ENCODE assay signal across 11 cellular contexts in genomic region chr12:111442301-111443045, GRCh38. TPM values are rescaled to one million over a fixed set of nuclear protein-coding genes. Genes with fewer than 3 reads are reported as not detected.
DNase-seq lines count a peak whose midpoint lies in the region; ATAC-seq, FAIRE-seq and TF ChIP-seq lines count a peak whose summit lies in the region.
"Had no signal": no experiment of that assay in that cellular context is flagged by ENCODE, and none has a peak within 500 bp of the region (broad histone marks: within the 10 kb centered on the region; RNA-seq: fewer than 3 reads in every experiment).

No MANE protein-coding gene starts in this region.

- DNase-seq in GM12891 (ENCODE audit: insufficient read length, low spot score): no peak
- no peak for DNase-seq in RWPE2 (ENCODE audit: low spot score)
- DNase-seq in esophagus squamous epithelium (lab: John Stamatoyannopoulos, UW): no peak
- DNase-seq in posterior vena cava (ENCODE audit: low spot score): peak; percentile 74
- DNase-seq in NCI-H1417 (lab: John Stamatoyannopoulos, UW): no peak
- DNase-seq in stimulated activated CD4-positive, alpha-beta T cell treated with anti-CD3 and anti-CD28 coated beads, Interleukin-12 subunit alpha, Interleukin-12 subunit beta, amount 100 ng/mL, for 4 hours: no peak
- no peak for DNase-seq in AG20443 (ENCODE audit: low spot score)
- DNase-seq: foreskin melanocyte, MG63 had no signal

- 44 to 73% methylated on average over 2 to 3 of the region's 10 CpGs for WGBS in esophagus squamous epithelium, 2 donors

- TF ChIP-seq CTCF in RWPE2 (IDR thresholded peaks at IDR 0.05; ENCODE audit: poor library complexity, severe bottlenecking) (no peak), esophagus squamous epithelium (IDR thresholded peaks at IDR 0.05) (no peak)

- no peaks in the 10 kb centered on the region for H3K27me3 ChIP-seq in RWPE2 (ENCODE audit: insufficient read depth, poor library complexity, severe bottlenecking)
- no peaks in the 10 kb centered on the region for H3K27me3 ChIP-seq in esophagus squamous epithelium
- H3K27me3 ChIP-seq: MG63 had no signal

- H3K4me1 ChIP-seq in RWPE2 (ENCODE audit: insufficient read depth, poor library complexity, severe bottlenecking): peaks cover 38% of the 10 kb centered on the region
- H3K4me1 ChIP-seq in esophagus squamous epithelium: peaks cover 17 to 96% (median 66%) of the 10 kb centered on the region in 3 donors

- 0 out of 2 replicates have a peak, but pooled peaks have one; percentile 11 for TF ChIP-seq POLR2A in GM12891 (IDR thresholded peaks at IDR 0.05; ENCODE audit: low read depth, low read length)
- TF ChIP-seq POLR2A in esophagus squamous epithelium (IDR thresholded peaks at IDR 0.05): no peak

- H3K4me3 ChIP-seq in RWPE2 (ENCODE audit: severe bottlenecking) (no peak overlapping the region), esophagus squamous epithelium (no peak overlapping the region)
- H3K4me3 ChIP-seq: MG63 had no signal

- H3K27ac ChIP-seq in RWPE2 (ENCODE audit: poor library complexity, severe bottlenecking) (peak overlapping the region; percentile 53), esophagus squamous epithelium (peak overlapping the region in 3 of 4 donors; percentile 42 to 70 (median 58))

- FAIRE-seq in GM12891 (lab: Jason Lieb, UNC): peak; percentile 64
- FAIRE-seq: TTC549 had no signal

- intact Hi-C loops in esophagus squamous epithelium (cut with DNase I): no loop called here
- intact Hi-C loops in posterior vena cava (cut with DNase I): no loop called here

- ATAC-seq in RWPE2 (ENCODE audit: low read depth) (no peak), HG03460 (IDR thresholded peaks at IDR 0.05; ENCODE audit: unreplicated experiment) (no peak)

- H3K9me3 ChIP-seq in RWPE2 (ENCODE audit: severe bottlenecking) (no peaks in the 10 kb centered on the region), esophagus squamous epithelium (no peaks in the 10 kb centered on the region)
- H3K9me3 ChIP-seq: MG63 had no signal

- H3K36me3 ChIP-seq in RWPE2 (ENCODE audit: low read depth) (peaks cover 10% of the 10 kb centered on the region; the same call in 1 of the 2 replicates), esophagus squamous epithelium (peaks cover 0 to 56% (median 0%) of the 10 kb centered on the region in 3 donors)

TF ChIP-seq in GM12891, 5 proteins besides CTCF, POLR2A, EP300 and RAD21:
- TF ChIP-seq SPI1 (IDR thresholded peaks at IDR 0.05; ENCODE audit: low read depth, low read length) (no peak), POLR2AphosphoS5 (IDR thresholded peaks at IDR 0.05; ENCODE audit: low read depth, low read length) (no peak; the same call in none of the 2 replicates), PAX5 (IDR thresholded peaks at IDR 0.05; ENCODE audit: insufficient read depth, low read length, severe bottlenecking) (no peak), POU2F2 (IDR thresholded peaks at IDR 0.05; ENCODE audit: low read depth, low read length) (no peak), TAF1 (IDR thresholded peaks at IDR 0.05; ENCODE audit: low read depth, low read length) (no peak)

RNA-seq across cellular contexts. Expression of gene SH2B3, which starts 36.8 kb away (rescaled TPM):
- polyA plus RNA-seq in GM12891 (2012; ENCODE audit: low read depth, missing spikeins): 16.7 TPM
- total RNA-seq in esophagus squamous epithelium: 10 to 100 TPM in 1 of 4 donors, 1 to 10 TPM in 3; 3.3 to 16.2 (median 5.6) TPM
- total RNA-seq in posterior vena cava: 10 to 100 TPM; 31.9 to 32.4 TPM
